Comparison of ENCODE assay signal across 15 cellular contexts in the genomic region with DNA sequence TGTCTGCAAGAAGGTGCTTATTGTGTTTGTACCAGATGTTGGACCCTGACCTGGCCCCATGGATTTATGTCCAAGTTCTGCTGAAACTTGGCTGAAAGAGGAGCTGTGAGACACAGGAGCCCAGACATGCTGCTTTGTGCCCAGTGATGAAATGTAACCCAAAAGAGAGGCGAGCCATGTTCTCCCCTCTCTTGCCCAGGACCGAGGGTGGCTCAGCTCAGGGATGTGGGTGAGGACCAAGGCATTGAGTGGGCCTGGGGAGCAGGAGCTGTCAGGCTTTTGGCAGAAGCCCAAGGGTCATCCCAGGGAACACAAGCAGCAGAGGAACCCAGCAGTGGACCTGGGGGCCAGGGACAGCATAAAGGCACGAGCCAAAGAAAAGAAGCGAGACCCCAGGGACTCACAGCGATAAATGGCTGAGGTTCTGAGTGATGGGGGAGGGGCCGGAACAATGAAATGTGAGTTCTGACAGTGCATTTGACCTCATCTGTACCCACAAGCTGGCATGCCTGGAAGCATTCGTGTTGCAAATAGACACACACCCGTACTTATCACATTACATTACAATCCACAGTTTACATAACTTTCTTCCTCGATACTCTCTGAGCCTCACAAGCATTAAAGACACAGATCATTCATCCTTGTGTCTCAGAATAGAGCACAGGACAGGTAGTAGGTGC.
DNase-seq lines count a peak whose midpoint lies in the region; ATAC-seq and TF ChIP-seq lines count a peak whose summit lies in the region.
"Had no signal": no experiment of that assay in that cellular context is flagged by ENCODE, and none has a peak within 500 bp of the region (broad histone marks: within the 10 kb centered on the region; RNA-seq: fewer than 3 reads in every experiment).

No MANE protein-coding gene starts in this region.

- H3K27me3 Mint-ChIP-seq in stimulated activated memory B cell treated with anti-CD40 and anti-IgM and Interleukin-4, amounts not matched to agents 10 μg/mL and 1 μg/mL and 100 μg/mL, for 72 hours: no peaks in the 10 kb centered on the region
- H3K27me3 Mint-ChIP-seq: activated naive CD4-positive, alpha-beta T cell treated with anti-CD3 and anti-CD28 coated beads, Interleukin-2, amount 50 U/mL, for 24 hours; stimulated activated naive CD8-positive, alpha-beta T cell treated with anti-CD3 and anti-CD28 coated beads, Interleukin-15, Interleukin-2, amounts not matched to agents 100 ng/mL and 50 ng/mL, for 24 hours had no signal

- ATAC-seq in left colon: peak; percentile 87
- ATAC-seq in stimulated activated memory B cell treated with anti-CD40 and anti-IgM and Interleukin-4, amounts not matched to agents 10 μg/mL and 1 μg/mL and 100 μg/mL, for 72 hours: no peak

- H3K27ac Mint-ChIP-seq in stimulated activated memory B cell treated with anti-CD40 and anti-IgM and Interleukin-4, amounts not matched to agents 10 μg/mL and 1 μg/mL and 100 μg/mL, for 72 hours: peak overlapping the region; percentile 7
- H3K27ac Mint-ChIP-seq: activated naive CD4-positive, alpha-beta T cell treated with anti-CD3 and anti-CD28 coated beads, Interleukin-2, amount 50 U/mL, for 24 hours; mesothelial cell of epicardium; stimulated activated naive CD8-positive, alpha-beta T cell treated with anti-CD3 and anti-CD28 coated beads, Interleukin-15, Interleukin-2, amounts not matched to agents 100 ng/mL and 50 ng/mL, for 24 hours had no signal

- H3K27me3 ChIP-seq in brain microvascular endothelial cell (replicated peaks) (no peaks in the 10 kb centered on the region), esophagus muscularis mucosa (no peaks in the 10 kb centered on the region)

- no peak overlapping the region for H3K4me3 ChIP-seq in brain microvascular endothelial cell (ENCODE audit: low read depth, low read length)
- no peak overlapping the region for H3K4me3 ChIP-seq in esophagus muscularis mucosa
- H3K4me3 ChIP-seq: SK-N-MC had no signal

- TF ChIP-seq CTCF in brain microvascular endothelial cell (IDR thresholded peaks at IDR 0.05; ENCODE audit: low read depth, low read length, missing control alignments) (no peak), esophagus muscularis mucosa (IDR thresholded peaks at IDR 0.05) (no peak)

- H3K4me1 Mint-ChIP-seq in stimulated activated memory B cell treated with anti-CD40 and anti-IgM and Interleukin-4, amounts not matched to agents 10 μg/mL and 1 μg/mL and 100 μg/mL, for 72 hours: peaks cover 19% of the 10 kb centered on the region

- H3K4me1 ChIP-seq in esophagus muscularis mucosa: peaks cover 3 to 32% (median 12%) of the 10 kb centered on the region in 4 donors

- H3K36me3 ChIP-seq in brain microvascular endothelial cell (replicated peaks): no peaks in the 10 kb centered on the region
- no peaks in the 10 kb centered on the region for H3K36me3 ChIP-seq in esophagus muscularis mucosa

- H3K27ac ChIP-seq in brain microvascular endothelial cell: no peak overlapping the region
- H3K27ac ChIP-seq in esophagus muscularis mucosa (replicated peaks in 1 of 4): no peak overlapping the region
- H3K27ac ChIP-seq: 22Rv1, KMS-11, SK-N-MC had no signal

- no peak overlapping the region for H3K4me3 Mint-ChIP-seq in stimulated activated memory B cell treated with anti-CD40 and anti-IgM and Interleukin-4, amounts not matched to agents 10 μg/mL and 1 μg/mL and 100 μg/mL, for 72 hours
- H3K4me3 Mint-ChIP-seq: activated naive CD4-positive, alpha-beta T cell treated with anti-CD3 and anti-CD28 coated beads, Interleukin-2, amount 50 U/mL, for 24 hours; mesothelial cell of epicardium; stimulated activated naive CD8-positive, alpha-beta T cell treated with anti-CD3 and anti-CD28 coated beads, Interleukin-15, Interleukin-2, amounts not matched to agents 100 ng/mL and 50 ng/mL, for 24 hours had no signal

- no peaks in the 10 kb centered on the region for H3K36me3 Mint-ChIP-seq in stimulated activated memory B cell treated with anti-CD40 and anti-IgM and Interleukin-4, amounts not matched to agents 10 μg/mL and 1 μg/mL and 100 μg/mL, for 72 hours
- H3K36me3 Mint-ChIP-seq: activated naive CD4-positive, alpha-beta T cell treated with anti-CD3 and anti-CD28 coated beads, Interleukin-2, amount 50 U/mL, for 24 hours; mesothelial cell of epicardium had no signal

- H3K9me3 Mint-ChIP-seq in stimulated activated memory B cell treated with anti-CD40 and anti-IgM and Interleukin-4, amounts not matched to agents 10 μg/mL and 1 μg/mL and 100 μg/mL, for 72 hours: no peaks in the 10 kb centered on the region
- H3K9me3 Mint-ChIP-seq: activated naive CD4-positive, alpha-beta T cell treated with anti-CD3 and anti-CD28 coated beads, Interleukin-2, amount 50 U/mL, for 24 hours; mesothelial cell of epicardium; stimulated activated naive CD8-positive, alpha-beta T cell treated with anti-CD3 and anti-CD28 coated beads, Interleukin-15, Interleukin-2, amounts not matched to agents 100 ng/mL and 50 ng/mL, for 24 hours had no signal

- H3K9me3 ChIP-seq in esophagus muscularis mucosa: no peaks in the 10 kb centered on the region

- intact Hi-C loops in left colon (cut with DNase I, micrococcal nuclease): no loop called here
- intact Hi-C loops in esophagus muscularis mucosa (cut with DNase I): no loop called here

- 79% methylated on average over 9 of the region's 9 CpGs for WGBS in esophagus muscularis mucosa

- in situ Hi-C loops in brain microvascular endothelial cell (cut with HindIII; ENCODE audit: low pct_ligation_motif_present, low sequenced_read_pairs): no loop called here

- DNase-seq in DMS 273 (lab: John Stamatoyannopoulos, UW; ENCODE audit: unreplicated experiment) (peak; percentile 22), DMS 273 treated with DMSO at 0.1 percent for 48 hours (lab: John Stamatoyannopoulos, UW) (no peak), brain microvascular endothelial cell (peak; percentile 9), left colon (peak in 1 of 2 donors; percentile 25), esophagus muscularis mucosa (ENCODE audit: extremely low spot score) (no peak), NAMALWA (ENCODE audit: low spot score) (no peak), NCI-H1436 (lab: John Stamatoyannopoulos, UW) (no peak)
- DNase-seq: NCI-H2107 had no signal

- TF ChIP-seq POLR2A in esophagus muscularis mucosa (IDR thresholded peaks at IDR 0.05; ENCODE audit: low read depth): no peak

- TF ChIP-seq EP300 in esophagus muscularis mucosa (IDR thresholded peaks at IDR 0.05): no peak

Comparison
In these comparisons a context has a peak if more than half of its experiments do, and no peak if none do; other contexts are left out.
1. DNase-seq: peak in DMS 273 (single experiment) and brain microvascular endothelial cell (single experiment); none in DMS 273 treated with DMSO at 0.1 percent for 48 hours (single experiment), esophagus muscularis mucosa (single experiment), NAMALWA (single experiment) and NCI-H1436 (single experiment).